1 cellular context compared by ENCODE assay signal in genomic region chr6:167153523-167153959, GRCh38.
A peak's percentile ranks its signal among the peaks of the same experiment; 100 is the strongest.
TF ChIP-seq lines count a peak whose summit lies in the region.

No MANE protein-coding gene starts in this region.

TF ChIP-seq in GM12878, 131 proteins besides CTCF, POLR2A, EP300 and RAD21 (continued from another document and continues in another):
- TF ChIP-seq CBFB (IDR thresholded peaks at IDR 0.05; ENCODE audit: low read depth) (0 out of 2 replicates have a peak, but pooled peaks have one; percentile 10), DPF2 (IDR thresholded peaks at IDR 0.05) (peak; percentile 81; the same call in 1 of the 2 replicates), ESRRA (IDR thresholded peaks at IDR 0.05; ENCODE audit: low read length) (no peak), POLR2AphosphoS5 (IDR thresholded peaks at IDR 0.05; ENCODE audit: low read length) (peak; percentile 10; the same call in 1 of the 2 replicates), JUNB (IDR thresholded peaks at IDR 0.05) (peak; percentile 92), TAF1 (IDR thresholded peaks at IDR 0.05; ENCODE audit: borderline replicate concordance, low read depth, low read length) (peak; percentile 56; the same call in 1 of the 2 replicates), ZNF24 (IDR thresholded peaks at IDR 0.05) (no peak), BACH1 (IDR thresholded peaks at IDR 0.05; ENCODE audit: borderline replicate concordance) (peak; percentile 68; the same call in 1 of the 2 replicates), POU2F2 (IDR thresholded peaks at IDR 0.05; ENCODE audit: borderline replicate concordance, low read depth, low read length) (peak; percentile 74; the same call in 1 of the 3 replicates), SMAD1 (IDR thresholded peaks at IDR 0.05; ENCODE audit: low read depth, partially characterized antibody) (peak; percentile 34), IKZF2 (IDR thresholded peaks at IDR 0.05) (peak; percentile 83 to 84), IKZF1 (conservative IDR thresholded peaks at IDR 0.05) (peak; percentile 73; the same call in 1 of the 2 replicates), EGR1 (IDR thresholded peaks at IDR 0.05; ENCODE audit: borderline replicate concordance in 1 of 2, low read depth in 2 of 2, low read length in 2 of 2) (0 out of 3 replicates have a peak, but pooled peaks of 1 of the 2 experiments have one; percentile 37), NR2C1 (IDR thresholded peaks at IDR 0.05) (no peak), SIN3A (IDR thresholded peaks at IDR 0.05; ENCODE audit: low read depth, low read length) (no peak), MTA3 (IDR thresholded peaks at IDR 0.05; ENCODE audit: borderline replicate concordance, low read length) (no peak), BHLHE40 (IDR thresholded peaks at IDR 0.05; ENCODE audit: borderline replicate concordance in 1 of 2, low read depth in 2 of 2, low read length in 1 of 2) (peak; percentile 99 to 100), ASH2L (IDR thresholded peaks at IDR 0.05; ENCODE audit: borderline replicate concordance, low read depth) (no peak), WRNIP1 (IDR thresholded peaks at IDR 0.05; ENCODE audit: borderline replicate concordance, low read depth, low read length) (no peak), ZBED1 (IDR thresholded peaks at IDR 0.05; ENCODE audit: borderline replicate concordance) (peak; percentile 39; the same call in 1 of the 2 replicates), MEF2B (IDR thresholded peaks at IDR 0.05; ENCODE audit: partially characterized antibody, poor library complexity, severe bottlenecking) (peak; percentile 98), CREB1 (IDR thresholded peaks at IDR 0.05; ENCODE audit: low read depth) (0 out of 2 replicates have a peak, but pooled peaks have one; percentile 45), CREM (IDR thresholded peaks at IDR 0.05; ENCODE audit: low read depth) (peak; percentile 59; the same call in 1 of the 2 replicates), KDM1A (IDR thresholded peaks at IDR 0.05; ENCODE audit: borderline replicate concordance) (no peak), STAT3 (IDR thresholded peaks at IDR 0.05; ENCODE audit: low read depth, low read length) (no peak), FOXM1 (IDR thresholded peaks at IDR 0.05; ENCODE audit: low read depth, low read length) (peak; percentile 52; the same call in 1 of the 2 replicates), MXI1 (IDR thresholded peaks at IDR 0.05; ENCODE audit: low read depth, low read length) (0 out of 2 replicates have a peak, but pooled peaks have one; percentile 40), NR2F1 (conservative IDR thresholded peaks at IDR 0.05) (peak; percentile 45; the same call in 1 of the 2 replicates), IRF5 (IDR thresholded peaks at IDR 0.05; ENCODE audit: borderline replicate concordance) (no peak), CHD1 (IDR thresholded peaks at IDR 0.05; ENCODE audit: low read depth, low read length) (no peak), USF2 (IDR thresholded peaks at IDR 0.05; ENCODE audit: borderline replicate concordance, low read depth, low read length) (peak; percentile 9; the same call in 1 of the 2 replicates), IRF4 (IDR thresholded peaks at IDR 0.05; ENCODE audit: low read depth, low read length) (peak; percentile 98), YY1 (IDR thresholded peaks at IDR 0.05; ENCODE audit: low read depth, low read length) (peak; percentile 51; the same call in 1 of the 2 replicates), KLF5 (IDR thresholded peaks at IDR 0.05; ENCODE audit: partially characterized antibody) (no peak), ZNF687 (IDR thresholded peaks at IDR 0.05) (0 out of 2 replicates have a peak, but pooled peaks have one; percentile 31), TCF7 (IDR thresholded peaks at IDR 0.05; ENCODE audit: borderline replicate concordance) (peak; percentile 69), SPI1 (IDR thresholded peaks at IDR 0.05; ENCODE audit: borderline replicate concordance, insufficient read depth, low read depth, low read length) (peak; percentile 85), MLLT1 (IDR thresholded peaks at IDR 0.05) (no peak), SMC3 (IDR thresholded peaks at IDR 0.05; ENCODE audit: borderline replicate concordance, low read length) (no peak), RUNX3 (IDR thresholded peaks at IDR 0.05; ENCODE audit: low read length) (peak; percentile 70), NRF1 (conservative IDR thresholded peaks at IDR 0.05; ENCODE audit: low read depth, low read length) (no peak), PAX5 (IDR thresholded peaks at IDR 0.05; ENCODE audit: borderline replicate concordance, low read depth, low read length) (peak; percentile 65; the same call in 1 of the 2 replicates), SMAD5 (IDR thresholded peaks at IDR 0.05; ENCODE audit: low read depth) (no peak), RCOR1 (conservative IDR thresholded peaks at IDR 0.05; ENCODE audit: low read depth, low read length) (no peak; the same call in 1 of the 2 replicates)
- TF ChIP-seq, protein P1, sequence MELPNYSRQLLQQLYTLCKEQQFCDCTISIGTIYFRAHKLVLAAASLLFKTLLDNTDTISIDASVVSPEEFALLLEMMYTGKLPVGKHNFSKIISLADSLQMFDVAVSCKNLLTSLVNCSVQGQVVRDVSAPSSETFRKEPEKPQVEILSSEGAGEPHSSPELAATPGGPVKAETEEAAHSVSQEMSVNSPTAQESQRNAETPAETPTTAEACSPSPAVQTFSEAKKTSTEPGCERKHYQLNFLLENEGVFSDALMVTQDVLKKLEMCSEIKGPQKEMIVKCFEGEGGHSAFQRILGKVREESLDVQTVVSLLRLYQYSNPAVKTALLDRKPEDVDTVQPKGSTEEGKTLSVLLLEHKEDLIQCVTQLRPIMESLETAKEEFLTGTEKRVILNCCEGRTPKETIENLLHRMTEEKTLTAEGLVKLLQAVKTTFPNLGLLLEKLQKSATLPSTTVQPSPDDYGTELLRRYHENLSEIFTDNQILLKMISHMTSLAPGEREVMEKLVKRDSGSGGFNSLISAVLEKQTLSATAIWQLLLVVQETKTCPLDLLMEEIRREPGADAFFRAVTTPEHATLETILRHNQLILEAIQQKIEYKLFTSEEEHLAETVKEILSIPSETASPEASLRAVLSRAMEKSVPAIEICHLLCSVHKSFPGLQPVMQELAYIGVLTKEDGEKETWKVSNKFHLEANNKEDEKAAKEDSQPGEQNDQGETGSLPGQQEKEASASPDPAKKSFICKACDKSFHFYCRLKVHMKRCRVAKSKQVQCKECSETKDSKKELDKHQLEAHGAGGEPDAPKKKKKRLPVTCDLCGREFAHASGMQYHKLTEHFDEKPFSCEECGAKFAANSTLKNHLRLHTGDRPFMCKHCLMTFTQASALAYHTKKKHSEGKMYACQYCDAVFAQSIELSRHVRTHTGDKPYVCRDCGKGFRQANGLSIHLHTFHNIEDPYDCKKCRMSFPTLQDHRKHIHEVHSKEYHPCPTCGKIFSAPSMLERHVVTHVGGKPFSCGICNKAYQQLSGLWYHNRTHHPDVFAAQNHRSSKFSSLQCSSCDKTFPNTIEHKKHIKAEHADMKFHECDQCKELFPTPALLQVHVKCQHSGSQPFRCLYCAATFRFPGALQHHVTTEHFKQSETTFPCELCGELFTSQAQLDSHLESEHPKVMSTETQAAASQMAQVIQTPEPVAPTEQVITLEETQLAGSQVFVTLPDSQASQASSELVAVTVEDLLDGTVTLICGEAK (IDR thresholded peaks at IDR 0.05; ENCODE audit: borderline replicate concordance) = no peak
- TF ChIP-seq, protein P2, sequence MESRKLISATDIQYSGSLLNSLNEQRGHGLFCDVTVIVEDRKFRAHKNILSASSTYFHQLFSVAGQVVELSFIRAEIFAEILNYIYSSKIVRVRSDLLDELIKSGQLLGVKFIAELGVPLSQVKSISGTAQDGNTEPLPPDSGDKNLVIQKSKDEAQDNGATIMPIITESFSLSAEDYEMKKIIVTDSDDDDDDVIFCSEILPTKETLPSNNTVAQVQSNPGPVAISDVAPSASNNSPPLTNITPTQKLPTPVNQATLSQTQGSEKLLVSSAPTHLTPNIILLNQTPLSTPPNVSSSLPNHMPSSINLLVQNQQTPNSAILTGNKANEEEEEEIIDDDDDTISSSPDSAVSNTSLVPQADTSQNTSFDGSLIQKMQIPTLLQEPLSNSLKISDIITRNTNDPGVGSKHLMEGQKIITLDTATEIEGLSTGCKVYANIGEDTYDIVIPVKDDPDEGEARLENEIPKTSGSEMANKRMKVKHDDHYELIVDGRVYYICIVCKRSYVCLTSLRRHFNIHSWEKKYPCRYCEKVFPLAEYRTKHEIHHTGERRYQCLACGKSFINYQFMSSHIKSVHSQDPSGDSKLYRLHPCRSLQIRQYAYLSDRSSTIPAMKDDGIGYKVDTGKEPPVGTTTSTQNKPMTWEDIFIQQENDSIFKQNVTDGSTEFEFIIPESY (IDR thresholded peaks at IDR 0.05) = no peak
- TF ChIP-seq, protein P3, sequence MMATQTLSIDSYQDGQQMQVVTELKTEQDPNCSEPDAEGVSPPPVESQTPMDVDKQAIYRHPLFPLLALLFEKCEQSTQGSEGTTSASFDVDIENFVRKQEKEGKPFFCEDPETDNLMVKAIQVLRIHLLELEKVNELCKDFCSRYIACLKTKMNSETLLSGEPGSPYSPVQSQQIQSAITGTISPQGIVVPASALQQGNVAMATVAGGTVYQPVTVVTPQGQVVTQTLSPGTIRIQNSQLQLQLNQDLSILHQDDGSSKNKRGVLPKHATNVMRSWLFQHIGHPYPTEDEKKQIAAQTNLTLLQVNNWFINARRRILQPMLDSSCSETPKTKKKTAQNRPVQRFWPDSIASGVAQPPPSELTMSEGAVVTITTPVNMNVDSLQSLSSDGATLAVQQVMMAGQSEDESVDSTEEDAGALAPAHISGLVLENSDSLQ (IDR thresholded peaks at IDR 0.05) = no peak; the same call in 1 of the 2 replicates
- TF ChIP-seq, protein P4, sequence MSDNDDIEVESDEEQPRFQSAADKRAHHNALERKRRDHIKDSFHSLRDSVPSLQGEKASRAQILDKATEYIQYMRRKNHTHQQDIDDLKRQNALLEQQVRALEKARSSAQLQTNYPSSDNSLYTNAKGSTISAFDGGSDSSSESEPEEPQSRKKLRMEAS (IDR thresholded peaks at IDR 0.05; ENCODE audit: low read depth, low read length) = 0 out of 2 replicates have a peak, but pooled peaks have one; percentile 39
- TF ChIP-seq, protein P5, sequence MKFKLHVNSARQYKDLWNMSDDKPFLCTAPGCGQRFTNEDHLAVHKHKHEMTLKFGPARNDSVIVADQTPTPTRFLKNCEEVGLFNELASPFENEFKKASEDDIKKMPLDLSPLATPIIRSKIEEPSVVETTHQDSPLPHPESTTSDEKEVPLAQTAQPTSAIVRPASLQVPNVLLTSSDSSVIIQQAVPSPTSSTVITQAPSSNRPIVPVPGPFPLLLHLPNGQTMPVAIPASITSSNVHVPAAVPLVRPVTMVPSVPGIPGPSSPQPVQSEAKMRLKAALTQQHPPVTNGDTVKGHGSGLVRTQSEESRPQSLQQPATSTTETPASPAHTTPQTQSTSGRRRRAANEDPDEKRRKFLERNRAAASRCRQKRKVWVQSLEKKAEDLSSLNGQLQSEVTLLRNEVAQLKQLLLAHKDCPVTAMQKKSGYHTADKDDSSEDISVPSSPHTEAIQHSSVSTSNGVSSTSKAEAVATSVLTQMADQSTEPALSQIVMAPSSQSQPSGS (IDR thresholded peaks at IDR 0.05; ENCODE audit: low read length) = peak; percentile 77
